Comparison of ENCODE assay signal across 8 cellular contexts in genomic region chr1:119372493-119373086, GRCh38. TPM values are rescaled to one million over a fixed set of nuclear protein-coding genes. Genes with fewer than 3 reads are reported as not detected.
DNase-seq lines count a peak whose midpoint lies in the region; ATAC-seq, FAIRE-seq and TF ChIP-seq lines count a peak whose summit lies in the region.

No MANE protein-coding gene starts in this region.

- H3K27me3 Mint-ChIP-seq in neural crest cell (ENCODE audit: low read depth): peaks cover 13% of the 10 kb centered on the region

- H3K27ac Mint-ChIP-seq in neural crest cell (ENCODE audit: unreplicated experiment): no peak overlapping the region

- 18 to 23% methylated on average over 6 of the region's 6 CpGs for WGBS in sigmoid colon, 2 donors
- 54% methylated on average over 6 of the region's 6 CpGs for WGBS in esophagus muscularis mucosa

- TF ChIP-seq EP300 in sigmoid colon (IDR thresholded peaks at IDR 0.05) (no peak), esophagus muscularis mucosa (IDR thresholded peaks at IDR 0.05) (no peak)

- H3K9me3 ChIP-seq in sigmoid colon (no peaks in the 10 kb centered on the region), esophagus muscularis mucosa (no peaks in the 10 kb centered on the region)

- peak; percentile 47 for DNase-seq in DMS 273 treated with DMSO at 0.1 percent for 48 hours (lab: John Stamatoyannopoulos, UW)
- peak; percentile 36 for DNase-seq in GM19239 (ENCODE audit: insufficient read length, low spot score)
- peak; percentile 11 for DNase-seq in astrocyte of the hippocampus (ENCODE audit: low read depth, low spot score)
- DNase-seq in neural crest cell (ENCODE audit: low read depth, low spot score): no peak
- DNase-seq in sigmoid colon: no peak
- DNase-seq in esophagus muscularis mucosa (ENCODE audit: extremely low spot score): no peak
- no peak for DNase-seq in effector CD8-positive, alpha-beta T cell (lab: John Stamatoyannopoulos, UW)

- TF ChIP-seq POLR2A in sigmoid colon (IDR thresholded peaks at IDR 0.05) (no peak), esophagus muscularis mucosa (IDR thresholded peaks at IDR 0.05; ENCODE audit: low read depth) (no peak)

- intact Hi-C loops in sigmoid colon (cut with DNase I) (no loop called here), esophagus muscularis mucosa (cut with DNase I) (no loop called here)

- H3K4me1 ChIP-seq in sigmoid colon (peaks cover 0 to 6% (median 0%) of the 10 kb centered on the region in 4 donors), esophagus muscularis mucosa (no peaks in the 10 kb centered on the region)

- FAIRE-seq in GM19239 (lab: Jason Lieb, UNC): peak; percentile 55

- H3K27me3 ChIP-seq in sigmoid colon (no peaks in the 10 kb centered on the region), esophagus muscularis mucosa (no peaks in the 10 kb centered on the region)

- H3K4me3 ChIP-seq in sigmoid colon (no peak overlapping the region), esophagus muscularis mucosa (no peak overlapping the region)

- TF ChIP-seq CTCF in neural crest cell (conservative IDR thresholded peaks at IDR 0.05) (peak; percentile 58), sigmoid colon (IDR thresholded peaks at IDR 0.05) (no peak), esophagus muscularis mucosa (IDR thresholded peaks at IDR 0.05) (no peak)

- no peaks in the 10 kb centered on the region for H3K4me1 Mint-ChIP-seq in neural crest cell

- peak; percentile 67 for ATAC-seq in HG03571 (IDR thresholded peaks at IDR 0.05; ENCODE audit: unreplicated experiment)

- H3K27ac ChIP-seq in sigmoid colon (no peak overlapping the region), esophagus muscularis mucosa (replicated peaks in 1 of 4) (no peak overlapping the region)

- no peak overlapping the region for H3K4me3 Mint-ChIP-seq in neural crest cell

- H3K36me3 Mint-ChIP-seq in neural crest cell (ENCODE audit: low read depth): no peaks in the 10 kb centered on the region

- no peaks in the 10 kb centered on the region for H3K9me3 Mint-ChIP-seq in neural crest cell

- H3K36me3 ChIP-seq in sigmoid colon (no peaks in the 10 kb centered on the region), esophagus muscularis mucosa (no peaks in the 10 kb centered on the region)

RNA-seq across cellular contexts. Expression of gene HAO2, which starts 4.0 kb away (rescaled TPM):
- not detected in 2 replicates for total RNA-seq in neural crest cell
- not detected for total RNA-seq in sigmoid colon
- not detected for polyA plus RNA-seq in sigmoid colon
- under 1 TPM in 1 of 4 donors, not detected in 3; 0.32 TPM for total RNA-seq in esophagus muscularis mucosa

RNA-seq across cellular contexts. Expression of gene HSD3B2, which starts 42.4 kb away (rescaled TPM):
- not detected in 2 replicates for total RNA-seq in neural crest cell
- total RNA-seq in sigmoid colon: not detected
- polyA plus RNA-seq in sigmoid colon: 1 to 10 TPM in 1 of 3 donors, under 1 TPM in 2; 0.60 to 5.8 (median 0.93) TPM
- total RNA-seq in esophagus muscularis mucosa: not detected

Comparison
In these comparisons a context has a peak if more than half of its experiments do, and no peak if none do; other contexts are left out.
1. DNase-seq: peak in DMS 273 treated with DMSO at 0.1 percent for 48 hours (single experiment), GM19239 (single experiment) and astrocyte of the hippocampus (single experiment); none in neural crest cell (single experiment), sigmoid colon (single experiment), esophagus muscularis mucosa (single experiment) and effector CD8-positive, alpha-beta T cell (single experiment).